8 cellular contexts compared by ENCODE assay signal in genomic region chr7:1169409-1170368, GRCh38. TPM values are rescaled to one million over a fixed set of nuclear protein-coding genes. Genes with fewer than 3 reads are reported as not detected.
DNase-seq lines count a peak whose midpoint lies in the region; ATAC-seq, FAIRE-seq and TF ChIP-seq lines count a peak whose summit lies in the region.

No MANE protein-coding gene starts in this region.

- 23 to 32% methylated on average over 41 to 42 of the region's 43 CpGs for WGBS in testis, 2 donors

- peaks cover 11% of the 10 kb centered on the region for H3K4me1 Mint-ChIP-seq in activated T-helper 17 cell treated with anti-CD3 and anti-CD28 coated beads, Interleukin-2, amount 50 U/mL, for 72 hours
- no peaks in the 10 kb centered on the region for H3K4me1 Mint-ChIP-seq in osteocyte (ENCODE audit: unreplicated experiment)

- TF ChIP-seq POLR2A in testis (IDR thresholded peaks at IDR 0.05) = no peak

- H3K27ac Mint-ChIP-seq in activated T-helper 17 cell treated with anti-CD3 and anti-CD28 coated beads, Interleukin-2, amount 50 U/mL, for 72 hours = peak overlapping the region; percentile 90
- H3K27ac Mint-ChIP-seq in osteocyte (ENCODE audit: unreplicated experiment) = no peak overlapping the region

- H3K36me3 ChIP-seq in testis (ENCODE audit: low read depth, missing control alignments) = no peaks in the 10 kb centered on the region

- no peaks in the 10 kb centered on the region for H3K9me3 ChIP-seq in testis

- in situ Hi-C loops in GM13977 (cut with MboI; ENCODE audit: low pct_unique_long_range_greater_than_20kb, low sequenced_read_pairs, unreplicated experiment) = loop anchor here (10.0 kb wide), 1 partner anchor 175 kb away; no protein-coding TSS in a partner anchor

- no peaks in the 10 kb centered on the region for H3K36me3 Mint-ChIP-seq in activated T-helper 17 cell treated with anti-CD3 and anti-CD28 coated beads, Interleukin-2, amount 50 U/mL, for 72 hours (ENCODE audit: low read depth)
- no peaks in the 10 kb centered on the region for H3K36me3 Mint-ChIP-seq in osteocyte (ENCODE audit: unreplicated experiment)

- FAIRE-seq in RCC 7860 (lab: Jason Lieb, UNC) = no peak

- DNase-seq in GM13977 (ENCODE audit: low spot score) (peak; percentile 78), RCC 7860 (ENCODE audit: low spot score) (peak; percentile 4), foreskin fibroblast (peak; percentile 55 to 87), osteocyte (ENCODE audit: extremely low spot score, unreplicated experiment) (no peak), testis (peak; percentile 94), NCI-H2171 treated with DMSO at 0.1 percent for 48 hours (lab: John Stamatoyannopoulos, UW) (no peak)

- H3K4me3 Mint-ChIP-seq in activated T-helper 17 cell treated with anti-CD3 and anti-CD28 coated beads, Interleukin-2, amount 50 U/mL, for 72 hours = peak overlapping the region; percentile 88
- H3K4me3 Mint-ChIP-seq in osteocyte (ENCODE audit: unreplicated experiment) = no peak overlapping the region

- no peaks in the 10 kb centered on the region for H3K27me3 Mint-ChIP-seq in activated T-helper 17 cell treated with anti-CD3 and anti-CD28 coated beads, Interleukin-2, amount 50 U/mL, for 72 hours
- no peaks in the 10 kb centered on the region for H3K27me3 Mint-ChIP-seq in osteocyte (ENCODE audit: unreplicated experiment)

- H3K4me3 ChIP-seq in foreskin fibroblast (ENCODE audit: low read depth in 1 of 2, low read length in 2 of 2) (peak overlapping the region; percentile 19 to 43), testis (peak overlapping the region; percentile 43 to 54)

- peak; percentile 85 for TF ChIP-seq CTCF in GM13977 (IDR thresholded peaks at IDR 0.05; ENCODE audit: extremely low read depth, insufficient read depth, missing control alignments)
- TF ChIP-seq CTCF in foreskin fibroblast (IDR thresholded peaks at IDR 0.05; ENCODE audit: low read depth, low read length) = peak; percentile 78
- TF ChIP-seq CTCF in osteocyte (IDR thresholded peaks at IDR 0.05) = peak; percentile 46
- TF ChIP-seq CTCF in testis (IDR thresholded peaks at IDR 0.05) = peak; percentile 73 to 77 (median 75)

- ATAC-seq in HG03045 (IDR thresholded peaks at IDR 0.05; ENCODE audit: unreplicated experiment) = peak; percentile 88
- ATAC-seq in activated T-helper 17 cell treated with anti-CD3 and anti-CD28 coated beads, Interleukin-2, amount 50 U/mL, for 72 hours (replicated peaks) = peak; percentile 99

- H3K27ac ChIP-seq in testis = no peak overlapping the region

- H3K4me1 ChIP-seq in testis = no peaks in the 10 kb centered on the region

- no peaks in the 10 kb centered on the region for H3K27me3 ChIP-seq in testis

- intact Hi-C loops in testis (cut with DNase I; ENCODE audit: low total_unique reads) = loop anchor here (10.0 kb wide), 1 partner anchor 175 kb away; no protein-coding TSS in a partner anchor

- H3K9me3 Mint-ChIP-seq in activated T-helper 17 cell treated with anti-CD3 and anti-CD28 coated beads, Interleukin-2, amount 50 U/mL, for 72 hours = no peaks in the 10 kb centered on the region
- H3K9me3 Mint-ChIP-seq in osteocyte (ENCODE audit: unreplicated experiment) = no peaks in the 10 kb centered on the region

RNA-seq across cellular contexts. Expression of gene ZFAND2A, which starts 9.7 kb away (rescaled TPM):
- total RNA-seq in activated T-helper 17 cell treated with anti-CD3 and anti-CD28 coated beads, Interleukin-2, amount 50 U/mL, for 72 hours = 10 to 100 TPM; 27.1 to 27.7 TPM
- total RNA-seq in osteocyte = 17.1 and 18.3 TPM in 2 replicates
- 10 to 100 TPM; 32.9 to 37.8 TPM for total RNA-seq in testis
- 61.4 TPM for polyA plus RNA-seq in testis (ENCODE audit: insufficient read depth, low read depth, low replicate concordance)

Comparison
In these comparisons a context has a peak if more than half of its experiments do, and no peak if none do; other contexts are left out.
1. DNase-seq: peak in GM13977 (single experiment), RCC 7860 (single experiment), foreskin fibroblast (2 of 2) and testis (single experiment); none in osteocyte (single experiment) and NCI-H2171 treated with DMSO at 0.1 percent for 48 hours (single experiment).
2. Peak in every context shown above with its lines, with median percentiles within 50 percentile points of each other: CTCF ChIP-seq.